In genomic region chr1:51627672-51628071, GRCh38 we compare ENCODE assay signal across 1 cellular context.
TF ChIP-seq lines count a peak whose summit lies in the region.

No MANE protein-coding gene starts in this region.

TF ChIP-seq in HCT116, 20 proteins besides CTCF, POLR2A, EP300 and RAD21 (continued from another document):
- TF ChIP-seq FOSL1 (IDR thresholded peaks at IDR 0.05; ENCODE audit: low read depth): no peak
